ENCODE assay signal across 1 cellular context in the genomic region with DNA sequence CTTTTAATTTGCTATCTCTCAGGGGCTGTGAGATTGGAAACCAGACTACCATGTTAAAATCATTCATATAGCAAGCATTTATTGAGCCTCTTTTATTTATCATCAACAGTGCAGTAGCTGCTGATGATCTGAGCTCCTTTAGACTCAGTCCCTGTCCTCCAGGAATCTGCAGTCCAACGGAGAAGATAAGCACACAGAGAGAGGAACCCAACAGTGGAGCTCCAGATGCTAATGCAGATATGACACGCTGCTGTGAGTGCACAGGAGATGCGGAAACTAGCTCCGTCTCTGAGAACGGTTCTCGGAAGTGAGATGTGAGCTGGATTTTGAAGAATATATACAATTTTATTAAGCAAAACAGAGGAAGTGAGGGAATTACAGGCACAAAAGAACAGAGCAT.
TF ChIP-seq lines count a peak whose summit lies in the region.

No MANE protein-coding gene starts in this region.

TF ChIP-seq in K562, 482 proteins besides CTCF, POLR2A, EP300 and RAD21 (continued from another document and continues in another):
- no peak for TF ChIP-seq CTCFL (IDR thresholded peaks at IDR 0.05; ENCODE audit: borderline replicate concordance, insufficient read depth, low read depth, low read length, poor library complexity, severe bottlenecking)
- TF ChIP-seq PCBP1 (IDR thresholded peaks at IDR 0.05; ENCODE audit: low read depth, low read length, poor library complexity, severe bottlenecking) = no peak
- TF ChIP-seq ATF2 (CRISPR knock-in tag; IDR thresholded peaks at IDR 0.05) = no peak
- TF ChIP-seq ARID2 (IDR thresholded peaks at IDR 0.05) = no peak
- no peak for TF ChIP-seq ZNF699 (CRISPR knock-in tag; IDR thresholded peaks at IDR 0.05; ENCODE audit: insufficient replicate concordance)
- TF ChIP-seq C11orf30 (IDR thresholded peaks at IDR 0.05; ENCODE audit: low read depth) = no peak
- no peak for TF ChIP-seq ILK (tag; IDR thresholded peaks at IDR 0.05; ENCODE audit: borderline replicate concordance, low read depth)
- peak; percentile 97 for TF ChIP-seq SMARCE1 (IDR thresholded peaks at IDR 0.05)
- TF ChIP-seq, protein P1, sequence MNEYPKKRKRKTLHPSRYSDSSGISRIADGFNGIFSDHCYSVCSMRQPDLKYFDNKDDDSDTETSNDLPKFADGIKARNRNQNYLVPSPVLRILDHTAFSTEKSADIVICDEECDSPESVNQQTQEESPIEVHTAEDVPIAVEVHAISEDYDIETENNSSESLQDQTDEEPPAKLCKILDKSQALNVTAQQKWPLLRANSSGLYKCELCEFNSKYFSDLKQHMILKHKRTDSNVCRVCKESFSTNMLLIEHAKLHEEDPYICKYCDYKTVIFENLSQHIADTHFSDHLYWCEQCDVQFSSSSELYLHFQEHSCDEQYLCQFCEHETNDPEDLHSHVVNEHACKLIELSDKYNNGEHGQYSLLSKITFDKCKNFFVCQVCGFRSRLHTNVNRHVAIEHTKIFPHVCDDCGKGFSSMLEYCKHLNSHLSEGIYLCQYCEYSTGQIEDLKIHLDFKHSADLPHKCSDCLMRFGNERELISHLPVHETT (CRISPR knock-in tag; conservative IDR thresholded peaks at IDR 0.05 in 1 of 2, IDR thresholded peaks at IDR 0.05 in 1 of 2) = peak in 1 of 2 experiments; percentile 80; a peak in 2 of 4 replicates
- TF ChIP-seq, protein P2, sequence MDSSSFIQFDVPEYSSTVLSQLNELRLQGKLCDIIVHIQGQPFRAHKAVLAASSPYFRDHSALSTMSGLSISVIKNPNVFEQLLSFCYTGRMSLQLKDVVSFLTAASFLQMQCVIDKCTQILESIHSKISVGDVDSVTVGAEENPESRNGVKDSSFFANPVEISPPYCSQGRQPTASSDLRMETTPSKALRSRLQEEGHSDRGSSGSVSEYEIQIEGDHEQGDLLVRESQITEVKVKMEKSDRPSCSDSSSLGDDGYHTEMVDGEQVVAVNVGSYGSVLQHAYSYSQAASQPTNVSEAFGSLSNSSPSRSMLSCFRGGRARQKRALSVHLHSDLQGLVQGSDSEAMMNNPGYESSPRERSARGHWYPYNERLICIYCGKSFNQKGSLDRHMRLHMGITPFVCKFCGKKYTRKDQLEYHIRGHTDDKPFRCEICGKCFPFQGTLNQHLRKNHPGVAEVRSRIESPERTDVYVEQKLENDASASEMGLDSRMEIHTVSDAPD (CRISPR knock-in tag; IDR thresholded peaks at IDR 0.05) = no peak
- TF ChIP-seq ESRRA (IDR thresholded peaks at IDR 0.05; ENCODE audit: borderline replicate concordance, low read depth) = no peak; the same call in 1 of the 2 replicates
- TF ChIP-seq ZNF12 (CRISPR knock-in tag; IDR thresholded peaks at IDR 0.05) = no peak
- TF ChIP-seq LEF1 (IDR thresholded peaks at IDR 0.05) = peak; percentile 88
- TF ChIP-seq ERF (CRISPR knock-in tag; IDR thresholded peaks at IDR 0.05) = no peak
- TF ChIP-seq ETV6 (IDR thresholded peaks at IDR 0.05; ENCODE audit: borderline replicate concordance in 1 of 2, low read depth in 2 of 2, low read length in 1 of 2) = peak; percentile 26 to 85; a peak in 3 of 4 replicates
- TF ChIP-seq ETV6 (CRISPR knock-in tag; IDR thresholded peaks at IDR 0.05; ENCODE audit: borderline replicate concordance) = no peak
- no peak for TF ChIP-seq TSHZ1 (CRISPR knock-in tag; IDR thresholded peaks at IDR 0.05)
- TF ChIP-seq PPARD (CRISPR knock-in tag; IDR thresholded peaks at IDR 0.05) = no peak
- TF ChIP-seq CREBBP (IDR thresholded peaks at IDR 0.05; ENCODE audit: low read depth, low read length) = no peak
- no peak for TF ChIP-seq PRMT5 (CRISPR knock-in tag; IDR thresholded peaks at IDR 0.05)
- no peak for TF ChIP-seq ZBTB5 (IDR thresholded peaks at IDR 0.05)
- TF ChIP-seq ZSCAN29 (IDR thresholded peaks at IDR 0.05) = no peak
- peak; percentile 42 for TF ChIP-seq SMARCB1 (IDR thresholded peaks at IDR 0.05; ENCODE audit: insufficient read length, low read depth)
- TF ChIP-seq NR2F6 (CRISPR knock-in tag; IDR thresholded peaks at IDR 0.05) = no peak
- TF ChIP-seq BMI1 (IDR thresholded peaks at IDR 0.05; ENCODE audit: low read length) = no peak
- peak; percentile 97 for TF ChIP-seq TAL1 (IDR thresholded peaks at IDR 0.05)
- no peak for TF ChIP-seq KAT7 (CRISPR knock-in tag; IDR thresholded peaks at IDR 0.05; ENCODE audit: borderline replicate concordance)
- TF ChIP-seq ZNF717 (CRISPR knock-in tag; IDR thresholded peaks at IDR 0.05) = no peak
- no peak for TF ChIP-seq FOXJ2 (tag; IDR thresholded peaks at IDR 0.05)
- TF ChIP-seq PTRF (tag; IDR thresholded peaks at IDR 0.05) = no peak
- peak; percentile 62 for TF ChIP-seq NEUROD1 (IDR thresholded peaks at IDR 0.05; ENCODE audit: borderline replicate concordance, low read depth, low read length, partially characterized antibody)
- no peak for TF ChIP-seq KDM2B (CRISPR knock-in tag; IDR thresholded peaks at IDR 0.05)
- no peak for TF ChIP-seq IRF2 (CRISPR knock-in tag; IDR thresholded peaks at IDR 0.05)
- no peak for TF ChIP-seq MAFG (tag; conservative IDR thresholded peaks at IDR 0.05)
- TF ChIP-seq FIP1L1 (IDR thresholded peaks at IDR 0.05; ENCODE audit: low read depth, low read length, poor library complexity, severe bottlenecking) = no peak
- TF ChIP-seq, protein P3, sequence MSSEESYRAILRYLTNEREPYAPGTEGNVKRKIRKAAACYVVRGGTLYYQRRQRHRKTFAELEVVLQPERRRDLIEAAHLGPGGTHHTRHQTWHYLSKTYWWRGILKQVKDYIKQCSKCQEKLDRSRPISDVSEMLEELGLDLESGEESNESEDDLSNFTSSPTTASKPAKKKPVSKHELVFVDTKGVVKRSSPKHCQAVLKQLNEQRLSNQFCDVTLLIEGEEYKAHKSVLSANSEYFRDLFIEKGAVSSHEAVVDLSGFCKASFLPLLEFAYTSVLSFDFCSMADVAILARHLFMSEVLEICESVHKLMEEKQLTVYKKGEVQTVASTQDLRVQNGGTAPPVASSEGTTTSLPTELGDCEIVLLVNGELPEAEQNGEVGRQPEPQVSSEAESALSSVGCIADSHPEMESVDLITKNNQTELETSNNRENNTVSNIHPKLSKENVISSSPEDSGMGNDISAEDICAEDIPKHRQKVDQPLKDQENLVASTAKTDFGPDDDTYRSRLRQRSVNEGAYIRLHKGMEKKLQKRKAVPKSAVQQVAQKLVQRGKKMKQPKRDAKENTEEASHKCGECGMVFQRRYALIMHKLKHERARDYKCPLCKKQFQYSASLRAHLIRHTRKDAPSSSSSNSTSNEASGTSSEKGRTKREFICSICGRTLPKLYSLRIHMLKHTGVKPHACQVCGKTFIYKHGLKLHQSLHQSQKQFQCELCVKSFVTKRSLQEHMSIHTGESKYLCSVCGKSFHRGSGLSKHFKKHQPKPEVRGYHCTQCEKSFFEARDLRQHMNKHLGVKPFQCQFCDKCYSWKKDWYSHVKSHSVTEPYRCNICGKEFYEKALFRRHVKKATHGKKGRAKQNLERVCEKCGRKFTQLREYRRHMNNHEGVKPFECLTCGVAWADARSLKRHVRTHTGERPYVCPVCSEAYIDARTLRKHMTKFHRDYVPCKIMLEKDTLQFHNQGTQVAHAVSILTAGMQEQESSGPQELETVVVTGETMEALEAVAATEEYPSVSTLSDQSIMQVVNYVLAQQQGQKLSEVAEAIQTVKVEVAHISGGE (CRISPR knock-in tag; IDR thresholded peaks at IDR 0.05) = peak in 1 of 3 experiments; percentile 62; a peak in 1 of 6 replicates
- TF ChIP-seq BRCA1 (IDR thresholded peaks at IDR 0.05) = no peak
- no peak for TF ChIP-seq BRCA1 (CRISPR knock-in tag; IDR thresholded peaks at IDR 0.05)
- peak; percentile 65 for TF ChIP-seq TAF1 (IDR thresholded peaks at IDR 0.05; ENCODE audit: control insufficient read depth, extremely low read depth, insufficient read depth, low read length, severe bottlenecking)
- TF ChIP-seq FOXO4 (CRISPR knock-in tag; IDR thresholded peaks at IDR 0.05) = no peak
- no peak for TF ChIP-seq ILF3 (IDR thresholded peaks at IDR 0.05; ENCODE audit: borderline replicate concordance)
- TF ChIP-seq, protein P4, sequence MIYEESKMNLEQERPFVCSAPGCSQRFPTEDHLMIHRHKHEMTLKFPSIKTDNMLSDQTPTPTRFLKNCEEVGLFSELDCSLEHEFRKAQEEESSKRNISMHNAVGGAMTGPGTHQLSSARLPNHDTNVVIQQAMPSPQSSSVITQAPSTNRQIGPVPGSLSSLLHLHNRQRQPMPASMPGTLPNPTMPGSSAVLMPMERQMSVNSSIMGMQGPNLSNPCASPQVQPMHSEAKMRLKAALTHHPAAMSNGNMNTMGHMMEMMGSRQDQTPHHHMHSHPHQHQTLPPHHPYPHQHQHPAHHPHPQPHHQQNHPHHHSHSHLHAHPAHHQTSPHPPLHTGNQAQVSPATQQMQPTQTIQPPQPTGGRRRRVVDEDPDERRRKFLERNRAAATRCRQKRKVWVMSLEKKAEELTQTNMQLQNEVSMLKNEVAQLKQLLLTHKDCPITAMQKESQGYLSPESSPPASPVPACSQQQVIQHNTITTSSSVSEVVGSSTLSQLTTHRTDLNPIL (CRISPR knock-in tag; IDR thresholded peaks at IDR 0.05) = no peak
- TF ChIP-seq HNRNPH1 (optimal IDR thresholded peaks at IDR 0.05; ENCODE audit: low read depth, low read length) = no peak
- no peak for TF ChIP-seq MED1 (CRISPR knock-in tag; IDR thresholded peaks at IDR 0.05; ENCODE audit: borderline replicate concordance)
- TF ChIP-seq SMC3 (conservative IDR thresholded peaks at IDR 0.05; ENCODE audit: insufficient read depth, low read depth, low read length) = no peak
- TF ChIP-seq SREBF2 (CRISPR knock-in tag; IDR thresholded peaks at IDR 0.05) = no peak
- TF ChIP-seq RCOR1 (IDR thresholded peaks at IDR 0.05; ENCODE audit: borderline replicate concordance in 1 of 2, low read depth in 2 of 2, low read length in 2 of 2) = peak; percentile 82 to 95; a peak in 3 of 4 replicates
- TF ChIP-seq DMBX1 (CRISPR knock-in tag; IDR thresholded peaks at IDR 0.05; ENCODE audit: borderline replicate concordance) = no peak
